In the genomic region with DNA sequence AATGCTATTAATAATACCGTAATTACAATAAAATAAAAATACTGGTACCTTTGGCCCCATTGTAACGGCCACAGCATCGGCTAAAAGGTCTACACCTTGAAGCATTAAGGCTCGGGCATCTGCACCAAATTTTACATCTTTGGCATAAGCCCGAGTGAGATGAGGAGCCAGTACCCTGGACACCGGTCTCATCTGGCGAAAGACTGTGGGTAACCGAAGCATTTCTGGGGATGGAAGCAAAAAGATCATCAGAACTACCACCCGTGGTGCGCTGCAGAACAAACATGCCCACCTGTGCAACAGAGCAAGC, we compare ENCODE assay signal across 8 cellular contexts. TPM values are rescaled to one million over a fixed set of nuclear protein-coding genes. Genes with fewer than 3 reads are reported as not detected.
DNase-seq lines count a peak whose midpoint lies in the region; TF ChIP-seq lines count a peak whose summit lies in the region.

No MANE protein-coding gene starts in this region.

- peak overlapping the region; percentile 97 for H3K4me3 Mint-ChIP-seq in progenitor cell of endocrine pancreas (ENCODE audit: low read depth)

- in situ Hi-C loops in ACHN (cut with HindIII; ENCODE audit: low pct_ligation_motif_present, low pct_unique_long_range_greater_than_20kb, low sequenced_read_pairs): no loop called here

- no peaks in the 10 kb centered on the region for H3K27me3 ChIP-seq in SJCRH30
- no peaks in the 10 kb centered on the region for H3K27me3 ChIP-seq in esophagus squamous epithelium

- peaks cover 28% of the 10 kb centered on the region for H3K36me3 Mint-ChIP-seq in progenitor cell of endocrine pancreas (ENCODE audit: insufficient read depth)

- peak overlapping the region; percentile 88 for H3K9ac ChIP-seq in ES-I3 (ENCODE audit: low read depth, low read length)

- peak overlapping the region; percentile 97 for H3K27ac Mint-ChIP-seq in progenitor cell of endocrine pancreas

- no peak for TF ChIP-seq POLR2A in esophagus squamous epithelium (IDR thresholded peaks at IDR 0.05)

- H3K27ac ChIP-seq in SJCRH30: peak overlapping the region; percentile 74; the same call in 1 of the 2 replicates
- H3K27ac ChIP-seq in esophagus squamous epithelium: peak overlapping the region; percentile 91 to 100 (median 98)

- H3K4me1 ChIP-seq in ES-I3 (ENCODE audit: insufficient read depth, low read length) (peaks cover 15% of the 10 kb centered on the region), SJCRH30 (peaks cover 7% of the 10 kb centered on the region; the same call in 1 of the 2 replicates), esophagus squamous epithelium (peaks cover 0 to 61% (median 44%) of the 10 kb centered on the region in 3 donors)

- H3K4me3 ChIP-seq in SJCRH30: peak overlapping the region; percentile 80
- peak overlapping the region; percentile 83 to 90 (median 86) for H3K4me3 ChIP-seq in esophagus squamous epithelium

- intact Hi-C loops in esophagus squamous epithelium (cut with DNase I): loop anchor here (5.0 kb wide), 1 partner anchor 46 kb away; a partner anchor contains a TSS

- H3K4me1 Mint-ChIP-seq in progenitor cell of endocrine pancreas (ENCODE audit: low read depth): peaks cover 37% of the 10 kb centered on the region

- no peaks in the 10 kb centered on the region for H3K9me3 Mint-ChIP-seq in progenitor cell of endocrine pancreas (ENCODE audit: low read depth)

- WGBS in esophagus squamous epithelium, 2 donors: 1% methylated on average over 10 of the region's 10 CpGs

- no peaks in the 10 kb centered on the region for H3K27me3 Mint-ChIP-seq in progenitor cell of endocrine pancreas

- TF ChIP-seq CTCF in esophagus squamous epithelium (IDR thresholded peaks at IDR 0.05): no peak
- TF ChIP-seq CTCF in progenitor cell of endocrine pancreas (IDR thresholded peaks at IDR 0.05; ENCODE audit: unreplicated experiment): no peak

- DNase-seq in SJCRH30: no peak
- DNase-seq in esophagus squamous epithelium (lab: John Stamatoyannopoulos, UW): no peak
- DNase-seq in progenitor cell of endocrine pancreas (ENCODE audit: low spot score, unreplicated experiment): no peak
- no peak for DNase-seq in stimulated activated CD4-positive, alpha-beta T cell treated with anti-CD3 and anti-CD28 coated beads, Interleukin-4, amount 100 ng/mL, for 24 hours
- DNase-seq in SKM-1 treated with dmso at 0.1 percent for 144 hours (lab: John Stamatoyannopoulos, UW; ENCODE audit: unreplicated experiment): no peak
- DNase-seq in ACHN: no peak
- DNase-seq in MV-4-11 (lab: John Stamatoyannopoulos, UW): no peak

- no peaks in the 10 kb centered on the region for H3K9me3 ChIP-seq in ES-I3 (ENCODE audit: control insufficient read depth, insufficient read depth, low read length)
- H3K9me3 ChIP-seq in SJCRH30 (replicated peaks): no peaks in the 10 kb centered on the region
- H3K9me3 ChIP-seq in esophagus squamous epithelium: no peaks in the 10 kb centered on the region

- H3K36me3 ChIP-seq in ES-I3 (ENCODE audit: insufficient read depth, low read length): peaks cover 36% of the 10 kb centered on the region
- H3K36me3 ChIP-seq in SJCRH30: peaks cover 75% of the 10 kb centered on the region
- peaks cover 0 to 55% (median 13%) of the 10 kb centered on the region in 3 donors for H3K36me3 ChIP-seq in esophagus squamous epithelium

RNA-seq across cellular contexts. Expression of a gene that starts 1.1 kb away (rescaled TPM):
- total RNA-seq in SJCRH30 (2014; rRNA removed; shearing (Covaris generic)): 749 and 770 TPM in 2 replicates
- total RNA-seq in esophagus squamous epithelium (100 to 1,000 TPM; 101 to 226 (median 177) TPM), progenitor cell of endocrine pancreas (403 and 409 TPM in 2 replicates)

RNA-seq across cellular contexts. Expression of a gene that starts 1.6 kb away (rescaled TPM):
- 395 and 401 TPM in 2 replicates for total RNA-seq in SJCRH30 (2014; rRNA removed; shearing (Covaris generic))
- 100 to 1,000 TPM in 3 of 4 donors, 10 to 100 TPM in 1; 80.9 to 217 (median 138) TPM for total RNA-seq in esophagus squamous epithelium
- 180 and 185 TPM in 2 replicates for total RNA-seq in progenitor cell of endocrine pancreas

RNA-seq across cellular contexts. Expression of a gene that starts 17.3 kb away (rescaled TPM):
- 64.4 and 71.1 TPM in 2 replicates for total RNA-seq in SJCRH30 (2014; rRNA removed; shearing (Covaris generic))
- 10 to 100 TPM; 30.7 to 47.1 (median 38.5) TPM for total RNA-seq in esophagus squamous epithelium
- 29.8 and 41.4 TPM in 2 replicates for total RNA-seq in progenitor cell of endocrine pancreas

RNA-seq across cellular contexts. Expression of a gene that starts 45.2 kb away (rescaled TPM):
- total RNA-seq in SJCRH30 (2014; rRNA removed; shearing (Covaris generic)): 18.1 TPM in 2 replicates
- 10 to 100 TPM; 15.9 to 26.3 (median 22.7) TPM for total RNA-seq in esophagus squamous epithelium
- total RNA-seq in progenitor cell of endocrine pancreas: 11.0 and 11.8 TPM in 2 replicates
